ENCODE assay signal across 21 cellular contexts in the genomic region with DNA sequence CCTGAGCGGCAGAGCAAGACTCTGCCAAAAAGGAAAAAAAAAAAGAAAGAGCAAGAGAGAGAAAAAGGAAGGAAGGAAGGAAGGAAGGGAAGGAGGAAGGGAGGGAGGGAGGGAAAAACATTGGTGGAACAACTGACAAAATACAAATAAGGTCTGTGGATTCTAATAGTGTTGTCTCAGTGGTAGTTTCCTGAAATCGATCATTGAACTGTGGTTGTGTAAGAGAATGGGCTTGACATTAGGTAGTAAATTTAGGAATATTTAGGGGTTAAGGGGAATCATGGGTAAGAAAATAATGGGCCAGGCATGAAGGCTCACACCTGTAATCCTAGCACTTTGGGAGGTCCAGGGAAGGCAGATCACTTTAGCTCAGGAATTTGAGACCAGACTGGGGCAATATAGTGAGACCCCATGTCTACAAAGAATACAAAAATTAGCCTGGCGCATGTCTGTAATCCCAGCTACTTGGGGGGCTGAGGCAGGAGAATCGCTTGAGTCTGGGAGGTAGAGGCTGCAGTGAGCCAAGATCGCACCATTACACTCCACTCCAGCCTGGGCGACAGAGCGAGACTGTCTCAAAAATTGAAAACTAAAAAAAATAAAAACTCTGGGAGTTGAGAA. TPM values are rescaled to one million over a fixed set of nuclear protein-coding genes. Genes with fewer than 3 reads are reported as not detected.
A peak's percentile ranks its signal among the peaks of the same experiment; 100 is the strongest.
DNase-seq lines count a peak whose midpoint lies in the region; ATAC-seq, FAIRE-seq and TF ChIP-seq lines count a peak whose summit lies in the region.
"Had no signal": no experiment of that assay in that cellular context is flagged by ENCODE, and none has a peak within 500 bp of the region (broad histone marks: within the 10 kb centered on the region; RNA-seq: fewer than 3 reads in every experiment).

No MANE protein-coding gene starts in this region.

- intact Hi-C loops in K562 (cut with micrococcal nuclease) = no loop called here

- H3K4me3 Mint-ChIP-seq in activated naive CD4-positive, alpha-beta T cell treated with anti-CD3 and anti-CD28 coated beads, Interleukin-2, amount 50 U/mL, for 24 hours = no peak overlapping the region
- H3K4me3 Mint-ChIP-seq in memory B cell = no peak overlapping the region

- no peaks in the 10 kb centered on the region for H4K20me1 ChIP-seq in K562 (replicated peaks; ENCODE audit: control insufficient read depth, insufficient read depth, low read length)

- no peak for TF ChIP-seq POLR2A in K562 (conservative IDR thresholded peaks at IDR 0.05)

- no TSS peak for BruUV-seq in K562 (replicated peaks; lab: Mats Ljungman, UMichigan)

- no peak for DNase-seq in activated naive CD4-positive, alpha-beta T cell treated with anti-CD3 and anti-CD28 coated beads, Interleukin-2, amount 50 U/mL, for 72 hours (ENCODE audit: low spot score in 2 of 2)
- no peak for DNase-seq in K562 (ENCODE audit: extremely low read depth in 1 of 4, low spot score in 3 of 4)
- DNase-seq in memory B cell (ENCODE audit: low spot score in 2 of 2) = no peak
- no peak for DNase-seq in stimulated activated CD4-positive, alpha-beta T cell treated with anti-CD3 and anti-CD28 coated beads, Interleukin-4, amount 100 ng/mL, for 24 hours
- DNase-seq in cerebellar cortex (ENCODE audit: low spot score) = no peak
- DNase-seq: C1 segment of cervical spinal cord, DMS79 treated with DMSO at 0.1 percent for 48 hours, H7, IMR-90, MM.1S, NCI-H1105, NCI-H2171 treated with DMSO at 0.1 percent for 48 hours, NCI-H446 treated with DMSO at 0.1 percent for 48 hours, SJCRH30 had no signal

- H3K27ac ChIP-seq in K562 (ENCODE audit: extremely low read depth, low read depth, low read length) = no peak overlapping the region
- H3K27ac ChIP-seq: A549, HL-60, SJCRH30 had no signal

- H3K9me3 Mint-ChIP-seq in activated naive CD4-positive, alpha-beta T cell treated with anti-CD3 and anti-CD28 coated beads, Interleukin-2, amount 50 U/mL, for 24 hours = no peaks in the 10 kb centered on the region
- no peaks in the 10 kb centered on the region for H3K9me3 Mint-ChIP-seq in activated naive CD4-positive, alpha-beta T cell treated with anti-CD3 and anti-CD28 coated beads, Interleukin-2, amount 50 U/mL, for 72 hours
- no peaks in the 10 kb centered on the region for H3K9me3 Mint-ChIP-seq in memory B cell

- no peak for TF ChIP-seq EP300 in K562 (IDR thresholded peaks at IDR 0.05; ENCODE audit: low read length)

- H3K9me3 ChIP-seq in K562 (replicated peaks; ENCODE audit: control insufficient read depth, insufficient read depth, low read depth, low read length) = no peaks in the 10 kb centered on the region
- H3K9me3 ChIP-seq: A549, SJCRH30 had no signal

- no peaks in the 10 kb centered on the region for H3K27me3 ChIP-seq in K562 (ENCODE audit: control insufficient read depth in 2 of 2, insufficient read depth in 2 of 2, low read length in 2 of 2)
- H3K27me3 ChIP-seq: SJCRH30 had no signal

- H3K4me2 ChIP-seq in K562 (ENCODE audit: insufficient read depth, low read length) = no peak overlapping the region
- H3K4me2 ChIP-seq: A549 had no signal

- no peaks in the 10 kb centered on the region for H3K36me3 ChIP-seq in K562 (ENCODE audit: control insufficient read depth, insufficient read depth, low read length)
- H3K36me3 ChIP-seq: SJCRH30 had no signal

- in situ Hi-C loops in K562 (cut with MboI) = no loop called here

- H3K27me3 Mint-ChIP-seq in activated naive CD4-positive, alpha-beta T cell treated with anti-CD3 and anti-CD28 coated beads, Interleukin-2, amount 50 U/mL, for 24 hours = no peaks in the 10 kb centered on the region
- no peaks in the 10 kb centered on the region for H3K27me3 Mint-ChIP-seq in memory B cell

- H3K4me3 ChIP-seq in K562 = no peak overlapping the region
- H3K4me3 ChIP-seq: A549, SJCRH30 had no signal

- no peaks in the 10 kb centered on the region for H3K79me2 ChIP-seq in K562 (ENCODE audit: control insufficient read depth, insufficient read depth, low read length)

- H3K4me1 Mint-ChIP-seq in activated naive CD4-positive, alpha-beta T cell treated with anti-CD3 and anti-CD28 coated beads, Interleukin-2, amount 50 U/mL, for 24 hours = peaks cover 10% of the 10 kb centered on the region
- H3K4me1 Mint-ChIP-seq in memory B cell = peaks cover 19% of the 10 kb centered on the region

- no peak overlapping the region for H2AFZ ChIP-seq in K562 (ENCODE audit: low read depth, low read length)

- CTCF ChIA-PET in K562 (lab: Yijun Ruan, JAX; ENCODE audit: low intra/inter-chr PET ratio) = no interaction called here

- POLR2A ChIA-PET in K562 (lab: Yijun Ruan, JAX) = interaction anchor here (0.6 to 1.5 kb wide), 5 partner anchors 10 to 185 kb away, joined by 3 to 5 read pairs (median 3); partner anchors contain the start of gene PHLDB3

- H3K9ac ChIP-seq in K562 (ENCODE audit: insufficient read depth in 1 of 2, low read depth in 2 of 2, low read length in 2 of 2) = no peak overlapping the region

- no peak for TF ChIP-seq CTCF in K562 (IDR thresholded peaks at IDR 0.05 in 2 of 3, conservative IDR thresholded peaks at IDR 0.05 in 1 of 3; ENCODE audit: insufficient read depth in 2 of 3, low read depth in 1 of 3, low read length in 3 of 3)

- H3K27ac Mint-ChIP-seq in activated naive CD4-positive, alpha-beta T cell treated with anti-CD3 and anti-CD28 coated beads, Interleukin-2, amount 50 U/mL, for 24 hours = peak overlapping the region; percentile 69
- H3K27ac Mint-ChIP-seq in activated naive CD4-positive, alpha-beta T cell treated with anti-CD3 and anti-CD28 coated beads, Interleukin-2, amount 50 U/mL, for 72 hours = no peak overlapping the region
- H3K27ac Mint-ChIP-seq in memory B cell = peak overlapping the region; percentile 35

- peaks cover 5% of the 10 kb centered on the region for H3K36me3 Mint-ChIP-seq in activated naive CD4-positive, alpha-beta T cell treated with anti-CD3 and anti-CD28 coated beads, Interleukin-2, amount 50 U/mL, for 24 hours
- no peaks in the 10 kb centered on the region for H3K36me3 Mint-ChIP-seq in activated naive CD4-positive, alpha-beta T cell treated with anti-CD3 and anti-CD28 coated beads, Interleukin-2, amount 50 U/mL, for 72 hours
- H3K36me3 Mint-ChIP-seq in memory B cell = peaks cover 4% of the 10 kb centered on the region

- FAIRE-seq in K562 (lab: Jason Lieb, UNC) = no peak
- FAIRE-seq: A549 had no signal

- no peaks in the 10 kb centered on the region; a peak in 1 of 5 replicates for H3K4me1 ChIP-seq in K562 (replicated peaks in 1 of 2; ENCODE audit: control insufficient read depth in 2 of 2, insufficient read depth in 2 of 2, low read length in 2 of 2)
- H3K4me1 ChIP-seq: A549, SJCRH30 had no signal

- no peak for ATAC-seq in activated naive CD4-positive, alpha-beta T cell treated with anti-CD3 and anti-CD28 coated beads, Interleukin-2, amount 50 U/mL, for 72 hours
- ATAC-seq in K562 = no peak
- no peak for ATAC-seq in memory B cell (ENCODE audit: low read depth)
- ATAC-seq in HG02623 (IDR thresholded peaks at IDR 0.05; ENCODE audit: unreplicated experiment) = no peak
- no peak for ATAC-seq in GM18502 (IDR thresholded peaks at IDR 0.05; ENCODE audit: poor library complexity, unreplicated experiment)
- ATAC-seq: A549, Panc1 had no signal

- 85% methylated on average over 6 of the region's 7 CpGs for WGBS in K562 (ENCODE audit: insufficient coverage, low coverage, missing lambda C conversion rate)

- TF ChIP-seq RAD21 in K562 (CRISPR knock-in tag; conservative IDR thresholded peaks at IDR 0.05 in 1 of 2, IDR thresholded peaks at IDR 0.05 in 1 of 2) = no peak

- no peaks in the 10 kb centered on the region for H3K9me1 ChIP-seq in K562 (ENCODE audit: control insufficient read depth, insufficient read depth, low read length)

RNA-seq across cellular contexts. Expression of gene PHLDB3, which starts 14.5 kb away (rescaled TPM):
- total RNA-seq in activated naive CD4-positive, alpha-beta T cell treated with anti-CD3 and anti-CD28 coated beads, Interleukin-2, amount 50 U/mL, for 72 hours = 10 to 100 TPM; 23.1 to 27.3 TPM
- total RNA-seq in K562 (2011; cell fraction: chromatin; rRNA removed; ENCODE audit: low replicate concordance) = 14.2 and 34.8 TPM in 2 replicates
- 26.8 and 32.0 TPM in 2 replicates for total RNA-seq in K562 (2011; cell fraction: nucleolus; rRNA removed)
- total RNA-seq in K562 (2011; cell fraction: nucleoplasm; rRNA removed) = 21.6 and 22.4 TPM in 2 replicates
- total RNA-seq in K562 (2014; rRNA removed) (23.5 and 28.0 TPM in 2 replicates), K562 (2014; rRNA removed; fragmentation: Illumina TruSeq; extraction: Trizol) (1.1 and 1.6 TPM in 2 replicates), K562 (2015; rRNA removed; fragmentation: Illumina TruSeq; extraction: Trizol) (5.4 and 6.4 TPM in 2 replicates), K562 (2021) (11.8 and 12.7 TPM in 2 replicates)
- polyA plus RNA-seq in K562 (2011; rRNA removed) (3.5 and 6.1 TPM in 2 replicates), K562 (2014; fragmentation: Illumina TruSeq; extraction: Trizol) (3.9 and 6.7 TPM in 2 replicates), K562 (2014; fragmentation: Nextera tagmentation; extraction: Ambion mirVana) (under 1 TPM; 0.04 to 0.06 TPM), K562 (2014; rRNA removed) (5.2 and 11.4 TPM in 2 replicates)
- 4.1 and 7.2 TPM in 2 replicates for polyA plus RNA-seq in K562 (2011; cell fraction: cytosol; rRNA removed)
- polyA plus RNA-seq in K562 (2011; cell fraction: nucleus; rRNA removed) = 14.5 and 21.6 TPM in 2 replicates
- polyA plus RNA-seq in K562 (2012) = 6.0 and 10.5 TPM in 2 replicates
- polyA minus RNA-seq in K562 (2011; rRNA and poly(A)+ RNA removed) = 2.2 and 2.6 TPM in 2 replicates
- 6.7 and 8.9 TPM in 2 replicates for polyA minus RNA-seq in K562 (2011; cell fraction: cytosol; rRNA and poly(A)+ RNA removed)
- polyA minus RNA-seq in K562 (2011; cell fraction: nucleus; rRNA and poly(A)+ RNA removed) = 11.0 and 13.3 TPM in 2 replicates

RNA-seq across cellular contexts. Expression of gene LYPD3, which starts 24.7 kb away (rescaled TPM):
- 1 to 10 TPM; 3.0 to 7.1 TPM for total RNA-seq in activated naive CD4-positive, alpha-beta T cell treated with anti-CD3 and anti-CD28 coated beads, Interleukin-2, amount 50 U/mL, for 72 hours
- 0.81 TPM in 1 of 2 replicates, not detected in the other for total RNA-seq in K562 (2011; cell fraction: chromatin; rRNA removed; ENCODE audit: low replicate concordance)
- 0.26 and 0.67 TPM in 2 replicates for total RNA-seq in K562 (2011; cell fraction: nucleolus; rRNA removed)
- 0.44 TPM in 1 of 2 replicates, not detected in the other for total RNA-seq in K562 (2011; cell fraction: nucleoplasm; rRNA removed)
- total RNA-seq in K562 (2014; rRNA removed) (0.18 and 0.20 TPM in 2 replicates), K562 (2014; rRNA removed; fragmentation: Illumina TruSeq; extraction: Trizol) (not detected in 2 replicates), K562 (2015; rRNA removed; fragmentation: Illumina TruSeq; extraction: Trizol) (0.22 TPM in 1 of 2 replicates, not detected in the other), K562 (2021) (0.31 and 0.33 TPM in 2 replicates)
- polyA plus RNA-seq in K562 (2011; rRNA removed) (0.28 and 0.64 TPM in 2 replicates), K562 (2014; fragmentation: Illumina TruSeq; extraction: Trizol) (0.26 and 0.27 TPM in 2 replicates), K562 (2014; fragmentation: Nextera tagmentation; extraction: Ambion mirVana) (under 1 TPM; 0.04 to 0.06 TPM), K562 (2014; rRNA removed) (0.17 and 0.19 TPM in 2 replicates)
- polyA plus RNA-seq in K562 (2011; cell fraction: cytosol; rRNA removed) = 0.74 and 2.1 TPM in 2 replicates
- 1.2 and 1.6 TPM in 2 replicates for polyA plus RNA-seq in K562 (2011; cell fraction: nucleus; rRNA removed)
- polyA plus RNA-seq in K562 (2012) = 0.51 and 0.73 TPM in 2 replicates
- 0.11 and 0.12 TPM in 2 replicates for polyA minus RNA-seq in K562 (2011; rRNA and poly(A)+ RNA removed)
- not detected in 2 replicates for polyA minus RNA-seq in K562 (2011; cell fraction: cytosol; rRNA and poly(A)+ RNA removed)
- 0.56 and 0.67 TPM in 2 replicates for polyA minus RNA-seq in K562 (2011; cell fraction: nucleus; rRNA and poly(A)+ RNA removed)
- total RNA-seq: H7, HT1080, SJCRH30 had no signal

RNA-seq across cellular contexts. Expression of gene ETHE1, which starts 36.9 kb away (rescaled TPM):
- total RNA-seq in activated naive CD4-positive, alpha-beta T cell treated with anti-CD3 and anti-CD28 coated beads, Interleukin-2, amount 50 U/mL, for 72 hours = 10 to 100 TPM; 88.0 to 89.2 TPM
- total RNA-seq in K562 (2011; cell fraction: chromatin; rRNA removed; ENCODE audit: low replicate concordance) = 5.9 and 15.8 TPM in 2 replicates
- total RNA-seq in K562 (2011; cell fraction: nucleolus; rRNA removed) = 20.1 and 21.7 TPM in 2 replicates
- total RNA-seq in K562 (2011; cell fraction: nucleoplasm; rRNA removed) = 11.6 and 14.7 TPM in 2 replicates
- total RNA-seq in K562 (2014; rRNA removed) (15.7 and 17.1 TPM in 2 replicates), K562 (2014; rRNA removed; fragmentation: Illumina TruSeq; extraction: Trizol) (5.2 and 5.9 TPM in 2 replicates), K562 (2015; rRNA removed; fragmentation: Illumina TruSeq; extraction: Trizol) (8.8 and 10.2 TPM in 2 replicates), K562 (2021) (9.1 and 13.0 TPM in 2 replicates)
- polyA plus RNA-seq in K562 (2011; rRNA removed) (17.3 and 28.5 TPM in 2 replicates), K562 (2014; fragmentation: Illumina TruSeq; extraction: Trizol) (10.2 and 13.8 TPM in 2 replicates), K562 (2014; fragmentation: Nextera tagmentation; extraction: Ambion mirVana) (1 to 10 TPM; 2.9 to 5.4 TPM), K562 (2014; rRNA removed) (19.1 and 21.0 TPM in 2 replicates)
- polyA plus RNA-seq in K562 (2011; cell fraction: cytosol; rRNA removed) = 36.7 and 38.1 TPM in 2 replicates
- polyA plus RNA-seq in K562 (2011; cell fraction: nucleus; rRNA removed) = 28.8 and 29.7 TPM in 2 replicates
- 15.5 and 28.0 TPM in 2 replicates for polyA plus RNA-seq in K562 (2012)
- 12.5 and 13.7 TPM in 2 replicates for polyA minus RNA-seq in K562 (2011; rRNA and poly(A)+ RNA removed)
- 9.9 and 10.0 TPM in 2 replicates for polyA minus RNA-seq in K562 (2011; cell fraction: cytosol; rRNA and poly(A)+ RNA removed)
- 10.8 and 14.2 TPM in 2 replicates for polyA minus RNA-seq in K562 (2011; cell fraction: nucleus; rRNA and poly(A)+ RNA removed)

RNA-seq across cellular contexts. Expression of gene ZNF575, which starts 42.9 kb away (rescaled TPM):
- total RNA-seq in activated naive CD4-positive, alpha-beta T cell treated with anti-CD3 and anti-CD28 coated beads, Interleukin-2, amount 50 U/mL, for 72 hours = 1 to 10 TPM in 1 of 2 donors, under 1 TPM in 1; 0.98 to 3.3 TPM
- total RNA-seq in K562 (2011; cell fraction: chromatin; rRNA removed; ENCODE audit: low replicate concordance) = not detected in 2 replicates
- not detected in 2 replicates for total RNA-seq in K562 (2011; cell fraction: nucleolus; rRNA removed)
- not detected in 2 replicates for total RNA-seq in K562 (2011; cell fraction: nucleoplasm; rRNA removed)
- total RNA-seq in K562 (2014; rRNA removed) (0.32 and 0.37 TPM in 2 replicates), K562 (2014; rRNA removed; fragmentation: Illumina TruSeq; extraction: Trizol) (not detected in 2 replicates), K562 (2015; rRNA removed; fragmentation: Illumina TruSeq; extraction: Trizol) (not detected in 2 replicates), K562 (2021) (0.20 and 0.72 TPM in 2 replicates)
- polyA plus RNA-seq in K562 (2011; rRNA removed) (0.03 TPM in 1 of 2 replicates, not detected in the other), K562 (2014; fragmentation: Illumina TruSeq; extraction: Trizol) (not detected in 2 replicates), K562 (2014; fragmentation: Nextera tagmentation; extraction: Ambion mirVana) (not detected), K562 (2014; rRNA removed) (0.98 and 1.4 TPM in 2 replicates)
- 0.06 TPM in 1 of 2 replicates, not detected in the other for polyA plus RNA-seq in K562 (2011; cell fraction: cytosol; rRNA removed)
- 0.06 and 0.31 TPM in 2 replicates for polyA plus RNA-seq in K562 (2011; cell fraction: nucleus; rRNA removed)
- 0.25 and 0.65 TPM in 2 replicates for polyA plus RNA-seq in K562 (2012)
- not detected in 2 replicates for polyA minus RNA-seq in K562 (2011; rRNA and poly(A)+ RNA removed)
- polyA minus RNA-seq in K562 (2011; cell fraction: cytosol; rRNA and poly(A)+ RNA removed) = not detected in 2 replicates
- not detected in 2 replicates for polyA minus RNA-seq in K562 (2011; cell fraction: nucleus; rRNA and poly(A)+ RNA removed)
- total RNA-seq: H7, HT1080, IMR-90, SJCRH30 had no signal

Comparison
In these comparisons a context has a peak if more than half of its experiments do, and no peak if none do; other contexts are left out.
1. H3K27ac Mint-ChIP-seq: peak in activated naive CD4-positive, alpha-beta T cell treated with anti-CD3 and anti-CD28 coated beads, Interleukin-2, amount 50 U/mL, for 24 hours (single experiment) and memory B cell (single experiment); none in activated naive CD4-positive, alpha-beta T cell treated with anti-CD3 and anti-CD28 coated beads, Interleukin-2, amount 50 U/mL, for 72 hours (0 of 2).